In genomic region chr16:88246955-88247582, GRCh38 we compare ENCODE assay signal across 8 cellular contexts.
A peak's percentile ranks its signal among the peaks of the same experiment; 100 is the strongest.
DNase-seq lines count a peak whose midpoint lies in the region; ATAC-seq, FAIRE-seq and TF ChIP-seq lines count a peak whose summit lies in the region.
"Not testable (repeated sequence)": the region's sequence is repeated elsewhere in the genome, so short reads cannot be mapped to it uniquely, and the experiment has no call there.

No MANE protein-coding gene starts in this region.

- not testable (repeated sequence) for BruUV-seq in IMR-90 (replicated peaks; lab: Mats Ljungman, UMichigan); K562 (replicated peaks; lab: Mats Ljungman, UMichigan); HepG2 (replicated peaks; lab: Mats Ljungman, UMichigan)

- H3K9me1 ChIP-seq in IMR-90 (ENCODE audit: insufficient read depth, low read length): peaks cover 24% of the 10 kb centered on the region
- not testable (repeated sequence) for H3K9me1 ChIP-seq in K562 (ENCODE audit: control insufficient read depth, insufficient read depth, low read length)

- not testable (repeated sequence) for H3K4me2 ChIP-seq in A549; IMR-90 (ENCODE audit: low read depth, low read length); K562 (ENCODE audit: insufficient read depth, low read length); HepG2 (ENCODE audit: low read depth, low read length)

- in situ Hi-C loops in IMR-90 (cut with MboI; ENCODE audit: low sequenced_read_pairs): loop anchor here (10.0 kb wide), 1 partner anchor 58 kb away; no protein-coding TSS in a partner anchor
- in situ Hi-C loops in K562 (cut with MboI); HepG2 (cut with HindIII; ENCODE audit: extremely low pct_ligation_motif_present, low pct_unique_long_range_greater_than_20kb): not testable (repeated sequence)

- not testable (repeated sequence) for H3K9me3 ChIP-seq in A549; IMR-90 (ENCODE audit: control insufficient read depth, insufficient read depth, low read length); K562 (replicated peaks; ENCODE audit: control insufficient read depth, insufficient read depth, low read depth, low read length); HepG2 (ENCODE audit: low read length)

- not testable (repeated sequence) for FAIRE-seq in A549 (lab: Jason Lieb, UNC); K562 (lab: Jason Lieb, UNC); HepG2 (lab: Jason Lieb, UNC)
- FAIRE-seq in urothelium cell line (lab: Jason Lieb, UNC): peak; percentile 20

- peak overlapping the region; percentile 98; the same call in 1 of the 2 replicates for H4K91ac ChIP-seq in IMR-90 (ENCODE audit: insufficient read depth, low read depth, low read length)

- POLR2A ChIA-PET in A549 (lab: Yijun Ruan, JAX); IMR-90 (lab: Charles Lee; ENCODE audit: unreplicated experiment); K562 (lab: Yijun Ruan, JAX); HepG2 (lab: Yijun Ruan, JAX): not testable (repeated sequence)

- H3K23ac ChIP-seq in IMR-90 (ENCODE audit: low read depth, low read length): not testable (repeated sequence)

- H2AK9ac ChIP-seq in IMR-90 (replicated peaks; ENCODE audit: low read depth, low read length, poor library complexity): not testable (repeated sequence)

- peak overlapping the region; percentile 94; the same call in 1 of the 2 replicates for H2BK120ac ChIP-seq in IMR-90 (ENCODE audit: low read depth, low read length)

- TF ChIP-seq EP300 in A549 (IDR thresholded peaks at IDR 0.05); K562 (IDR thresholded peaks at IDR 0.05; ENCODE audit: low read length); HepG2 (IDR thresholded peaks at IDR 0.05; ENCODE audit: low read depth in 2 of 2, low read length in 2 of 2); HepG2 (CRISPR knock-in tag; IDR thresholded peaks at IDR 0.05; ENCODE audit: borderline replicate concordance): not testable (repeated sequence)

- not testable (repeated sequence) for H3K9ac ChIP-seq in IMR-90 (ENCODE audit: low read depth, low read length); K562 (ENCODE audit: insufficient read depth in 1 of 2, low read depth in 2 of 2, low read length in 2 of 2); HepG2 (ENCODE audit: insufficient read depth, low read depth, low read length)

- H4K5ac ChIP-seq in IMR-90 (ENCODE audit: low read depth, low read length): not testable (repeated sequence)

- dilution Hi-C loops in IMR-90 (cut with HindIII; ENCODE audit: low sequenced_read_pairs, unreplicated experiment): not testable (repeated sequence)

- H3K27me3 ChIP-seq in IMR-90 (ENCODE audit: control insufficient read depth, insufficient read depth, low read length); K562 (ENCODE audit: control insufficient read depth in 2 of 2, insufficient read depth in 2 of 2, low read length in 2 of 2); HepG2 (ENCODE audit: control insufficient read depth in 1 of 2, insufficient read depth in 2 of 2, low read length in 2 of 2): not testable (repeated sequence)

- CTCF ChIA-PET in A549 (lab: Yijun Ruan, JAX); IMR-90 (lab: Yijun Ruan, JAX); K562 (lab: Yijun Ruan, JAX; ENCODE audit: low intra/inter-chr PET ratio); HepG2 (lab: Yijun Ruan, JAX; ENCODE audit: low intra/inter-chr PET ratio, low total read pairs): not testable (repeated sequence)

- H3K18ac ChIP-seq in IMR-90 (ENCODE audit: low read depth, low read length): peak overlapping the region; percentile 46; the same call in 1 of the 2 replicates

- H3K79me2 ChIP-seq in K562 (ENCODE audit: control insufficient read depth, insufficient read depth, low read length); HepG2 (ENCODE audit: insufficient read depth, low read length): not testable (repeated sequence)

- peak overlapping the region; percentile 93 for H2BK20ac ChIP-seq in IMR-90 (ENCODE audit: low read depth, low read length)

- H3K36me3 ChIP-seq in IMR-90 (ENCODE audit: control insufficient read depth, insufficient read depth, low read length); K562 (ENCODE audit: control insufficient read depth, insufficient read depth, low read length); HepG2 (replicated peaks in 1 of 2; ENCODE audit: control insufficient read depth in 1 of 2, insufficient read depth in 2 of 2, low read length in 2 of 2): not testable (repeated sequence)

- not testable (repeated sequence) for ATAC-seq in A549; IMR-90 (ENCODE audit: low read depth); K562; HepG2

- not testable (repeated sequence) for TF ChIP-seq POLR2A in A549 (IDR thresholded peaks at IDR 0.05; ENCODE audit: low read length); IMR-90 (IDR thresholded peaks at IDR 0.05; ENCODE audit: low read depth, low read length); K562 (conservative IDR thresholded peaks at IDR 0.05); HepG2 (IDR thresholded peaks at IDR 0.05; ENCODE audit: insufficient read depth in 1 of 2, low read depth in 2 of 2, low read length in 2 of 2)

- peak overlapping the region; percentile 92; the same call in 1 of the 2 replicates for H3K4ac ChIP-seq in IMR-90 (ENCODE audit: low read depth, low read length)

- peak overlapping the region; percentile 87 for H2AK5ac ChIP-seq in IMR-90 (ENCODE audit: low read depth, low read length)

- TF ChIP-seq CTCF in A549 (IDR thresholded peaks at IDR 0.05); AG10803 (conservative IDR thresholded peaks at IDR 0.05; ENCODE audit: low read length); IMR-90 (conservative IDR thresholded peaks at IDR 0.05; ENCODE audit: low read depth, low read length); K562 (IDR thresholded peaks at IDR 0.05 in 2 of 3, conservative IDR thresholded peaks at IDR 0.05 in 1 of 3; ENCODE audit: insufficient read depth in 2 of 3, low read depth in 1 of 3, low read length in 3 of 3); HepG2 (CRISPR knock-in tag; IDR thresholded peaks at IDR 0.05): not testable (repeated sequence)

- H4K20me1 ChIP-seq in IMR-90 (ENCODE audit: insufficient read depth, low read length); K562 (replicated peaks; ENCODE audit: control insufficient read depth, insufficient read depth, low read length); HepG2 (ENCODE audit: insufficient read depth, low read length): not testable (repeated sequence)

- 81% methylated on average over 4 of the region's 4 CpGs for WGBS in A549 (ENCODE audit: missing lambda C conversion rate)
- WGBS in IMR-90 (ENCODE audit: extremely low coverage in 2 of 2, insufficient read length in 1 of 2), 2 experiments: 95 to 100% methylated on average over 3 of the region's 4 CpGs
- WGBS in K562 (ENCODE audit: insufficient coverage, low coverage, missing lambda C conversion rate): 38% methylated on average over 3 of the region's 4 CpGs
- WGBS in HepG2 (ENCODE audit: low lambda C conversion rate): 36% methylated on average over 4 of the region's 4 CpGs

- intact Hi-C loops in IMR-90 (cut with micrococcal nuclease): loop anchor here (5.0 to 10.0 kb wide), 3 partner anchors 55 to 138 kb away; partner anchors contain the start of gene ZNF469
- intact Hi-C loops in K562 (cut with micrococcal nuclease); HepG2 (cut with micrococcal nuclease; ENCODE audit: unreplicated experiment): not testable (repeated sequence)

- H4K8ac ChIP-seq in IMR-90 (ENCODE audit: low read depth in 2 of 2, low read length in 2 of 2): peak overlapping the region; percentile 43 to 46; a peak in 2 of 4 replicates

- H3K27ac ChIP-seq in A549: peak overlapping the region; percentile 27 to 92; a peak in 5 of 6 replicates
- H3K27ac ChIP-seq in IMR-90 (ENCODE audit: insufficient read depth, low read length); K562 (ENCODE audit: extremely low read depth, low read depth, low read length); HepG2 (ENCODE audit: extremely low read length, insufficient read depth, low read length): not testable (repeated sequence)

- peak overlapping the region; percentile 51; the same call in 1 of the 2 replicates for H3K14ac ChIP-seq in IMR-90 (replicated peaks; ENCODE audit: low read depth, low read length)

- peak overlapping the region; percentile 40 for H2BK5ac ChIP-seq in IMR-90 (ENCODE audit: low read depth, low read length, poor library complexity, severe bottlenecking)

- TF ChIP-seq RAD21 in A549 (conservative IDR thresholded peaks at IDR 0.05 in 1 of 2, IDR thresholded peaks at IDR 0.05 in 1 of 2); IMR-90 (IDR thresholded peaks at IDR 0.05; ENCODE audit: low read length); K562 (CRISPR knock-in tag; conservative IDR thresholded peaks at IDR 0.05 in 1 of 2, IDR thresholded peaks at IDR 0.05 in 1 of 2); HepG2 (CRISPR knock-in tag; IDR thresholded peaks at IDR 0.05): not testable (repeated sequence)

- H2AFZ ChIP-seq in IMR-90 (replicated peaks; ENCODE audit: low read length, poor library complexity); K562 (ENCODE audit: low read depth, low read length); HepG2 (ENCODE audit: low read length): not testable (repeated sequence)

- H3K4me1 ChIP-seq in A549: peaks cover 43% of the 10 kb centered on the region
- H3K4me1 ChIP-seq in IMR-90 (ENCODE audit: control insufficient read depth, insufficient read depth, low read length): peaks cover 22% of the 10 kb centered on the region
- H3K4me1 ChIP-seq in K562 (replicated peaks in 1 of 2; ENCODE audit: control insufficient read depth in 2 of 2, insufficient read depth in 2 of 2, low read length in 2 of 2): not testable (repeated sequence)
- peaks cover 31% of the 10 kb centered on the region for H3K4me1 ChIP-seq in HepG2 (ENCODE audit: insufficient read depth, low read length)

- not testable (repeated sequence) for DNase-seq in A549 (ENCODE audit: low read depth in 1 of 2, low spot score in 1 of 2); IMR-90; K562 (ENCODE audit: extremely low read depth in 1 of 4, low spot score in 3 of 4); HepG2 (ENCODE audit: low spot score); urothelium cell line (ENCODE audit: low spot score)
- DNase-seq in AG10803 (ENCODE audit: low read depth) (peak; percentile 5), amniotic epithelial cell (ENCODE audit: low read depth) (peak; percentile 33), myocyte (ENCODE audit: low read depth) (peak; percentile 35)

- H3K56ac ChIP-seq in IMR-90 (ENCODE audit: extremely low read depth, insufficient read depth, low read length): not testable (repeated sequence)

- peaks cover 3 to 24% of the 10 kb centered on the region in 2 experiments for H3K79me1 ChIP-seq in IMR-90 (ENCODE audit: low read depth in 1 of 2, low read length in 2 of 2)

- peak overlapping the region; percentile 55; the same call in 2 of the 3 replicates for H2BK15ac ChIP-seq in IMR-90 (ENCODE audit: low read depth, low read length)

- H3K4me3 ChIP-seq in A549; AG10803 (ENCODE audit: low read length); IMR-90 (ENCODE audit: insufficient read depth, low read depth, low read length); K562; HepG2 (replicated peaks in 1 of 3; ENCODE audit: insufficient read depth in 1 of 3, low read depth in 2 of 3, low read length in 3 of 3): not testable (repeated sequence)
